In the genomic region with DNA sequence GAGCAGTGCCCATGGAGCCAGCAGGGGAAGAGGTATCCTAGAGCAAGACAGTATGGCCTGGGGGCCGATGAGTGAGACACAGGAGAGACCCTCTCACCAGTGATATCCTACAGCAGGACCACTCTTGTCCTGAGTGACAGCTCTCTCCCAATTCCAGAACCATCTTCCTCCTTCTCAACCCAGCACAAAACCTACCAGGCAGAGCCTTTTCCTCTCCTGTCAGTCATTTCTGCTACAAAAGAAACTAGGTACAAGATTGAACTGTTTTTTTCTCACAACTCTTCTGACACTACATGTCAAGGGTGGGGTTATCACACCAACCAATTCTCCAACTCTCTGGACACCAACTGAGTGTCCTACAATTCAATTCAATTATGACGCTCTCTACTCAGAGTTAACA, we compare ENCODE assay signal across 1 cellular context.
TF ChIP-seq lines count a peak whose summit lies in the region.

No MANE protein-coding gene starts in this region.

TF ChIP-seq in H1, 55 proteins besides CTCF, POLR2A, EP300 and RAD21:
- TF ChIP-seq, protein P1, sequence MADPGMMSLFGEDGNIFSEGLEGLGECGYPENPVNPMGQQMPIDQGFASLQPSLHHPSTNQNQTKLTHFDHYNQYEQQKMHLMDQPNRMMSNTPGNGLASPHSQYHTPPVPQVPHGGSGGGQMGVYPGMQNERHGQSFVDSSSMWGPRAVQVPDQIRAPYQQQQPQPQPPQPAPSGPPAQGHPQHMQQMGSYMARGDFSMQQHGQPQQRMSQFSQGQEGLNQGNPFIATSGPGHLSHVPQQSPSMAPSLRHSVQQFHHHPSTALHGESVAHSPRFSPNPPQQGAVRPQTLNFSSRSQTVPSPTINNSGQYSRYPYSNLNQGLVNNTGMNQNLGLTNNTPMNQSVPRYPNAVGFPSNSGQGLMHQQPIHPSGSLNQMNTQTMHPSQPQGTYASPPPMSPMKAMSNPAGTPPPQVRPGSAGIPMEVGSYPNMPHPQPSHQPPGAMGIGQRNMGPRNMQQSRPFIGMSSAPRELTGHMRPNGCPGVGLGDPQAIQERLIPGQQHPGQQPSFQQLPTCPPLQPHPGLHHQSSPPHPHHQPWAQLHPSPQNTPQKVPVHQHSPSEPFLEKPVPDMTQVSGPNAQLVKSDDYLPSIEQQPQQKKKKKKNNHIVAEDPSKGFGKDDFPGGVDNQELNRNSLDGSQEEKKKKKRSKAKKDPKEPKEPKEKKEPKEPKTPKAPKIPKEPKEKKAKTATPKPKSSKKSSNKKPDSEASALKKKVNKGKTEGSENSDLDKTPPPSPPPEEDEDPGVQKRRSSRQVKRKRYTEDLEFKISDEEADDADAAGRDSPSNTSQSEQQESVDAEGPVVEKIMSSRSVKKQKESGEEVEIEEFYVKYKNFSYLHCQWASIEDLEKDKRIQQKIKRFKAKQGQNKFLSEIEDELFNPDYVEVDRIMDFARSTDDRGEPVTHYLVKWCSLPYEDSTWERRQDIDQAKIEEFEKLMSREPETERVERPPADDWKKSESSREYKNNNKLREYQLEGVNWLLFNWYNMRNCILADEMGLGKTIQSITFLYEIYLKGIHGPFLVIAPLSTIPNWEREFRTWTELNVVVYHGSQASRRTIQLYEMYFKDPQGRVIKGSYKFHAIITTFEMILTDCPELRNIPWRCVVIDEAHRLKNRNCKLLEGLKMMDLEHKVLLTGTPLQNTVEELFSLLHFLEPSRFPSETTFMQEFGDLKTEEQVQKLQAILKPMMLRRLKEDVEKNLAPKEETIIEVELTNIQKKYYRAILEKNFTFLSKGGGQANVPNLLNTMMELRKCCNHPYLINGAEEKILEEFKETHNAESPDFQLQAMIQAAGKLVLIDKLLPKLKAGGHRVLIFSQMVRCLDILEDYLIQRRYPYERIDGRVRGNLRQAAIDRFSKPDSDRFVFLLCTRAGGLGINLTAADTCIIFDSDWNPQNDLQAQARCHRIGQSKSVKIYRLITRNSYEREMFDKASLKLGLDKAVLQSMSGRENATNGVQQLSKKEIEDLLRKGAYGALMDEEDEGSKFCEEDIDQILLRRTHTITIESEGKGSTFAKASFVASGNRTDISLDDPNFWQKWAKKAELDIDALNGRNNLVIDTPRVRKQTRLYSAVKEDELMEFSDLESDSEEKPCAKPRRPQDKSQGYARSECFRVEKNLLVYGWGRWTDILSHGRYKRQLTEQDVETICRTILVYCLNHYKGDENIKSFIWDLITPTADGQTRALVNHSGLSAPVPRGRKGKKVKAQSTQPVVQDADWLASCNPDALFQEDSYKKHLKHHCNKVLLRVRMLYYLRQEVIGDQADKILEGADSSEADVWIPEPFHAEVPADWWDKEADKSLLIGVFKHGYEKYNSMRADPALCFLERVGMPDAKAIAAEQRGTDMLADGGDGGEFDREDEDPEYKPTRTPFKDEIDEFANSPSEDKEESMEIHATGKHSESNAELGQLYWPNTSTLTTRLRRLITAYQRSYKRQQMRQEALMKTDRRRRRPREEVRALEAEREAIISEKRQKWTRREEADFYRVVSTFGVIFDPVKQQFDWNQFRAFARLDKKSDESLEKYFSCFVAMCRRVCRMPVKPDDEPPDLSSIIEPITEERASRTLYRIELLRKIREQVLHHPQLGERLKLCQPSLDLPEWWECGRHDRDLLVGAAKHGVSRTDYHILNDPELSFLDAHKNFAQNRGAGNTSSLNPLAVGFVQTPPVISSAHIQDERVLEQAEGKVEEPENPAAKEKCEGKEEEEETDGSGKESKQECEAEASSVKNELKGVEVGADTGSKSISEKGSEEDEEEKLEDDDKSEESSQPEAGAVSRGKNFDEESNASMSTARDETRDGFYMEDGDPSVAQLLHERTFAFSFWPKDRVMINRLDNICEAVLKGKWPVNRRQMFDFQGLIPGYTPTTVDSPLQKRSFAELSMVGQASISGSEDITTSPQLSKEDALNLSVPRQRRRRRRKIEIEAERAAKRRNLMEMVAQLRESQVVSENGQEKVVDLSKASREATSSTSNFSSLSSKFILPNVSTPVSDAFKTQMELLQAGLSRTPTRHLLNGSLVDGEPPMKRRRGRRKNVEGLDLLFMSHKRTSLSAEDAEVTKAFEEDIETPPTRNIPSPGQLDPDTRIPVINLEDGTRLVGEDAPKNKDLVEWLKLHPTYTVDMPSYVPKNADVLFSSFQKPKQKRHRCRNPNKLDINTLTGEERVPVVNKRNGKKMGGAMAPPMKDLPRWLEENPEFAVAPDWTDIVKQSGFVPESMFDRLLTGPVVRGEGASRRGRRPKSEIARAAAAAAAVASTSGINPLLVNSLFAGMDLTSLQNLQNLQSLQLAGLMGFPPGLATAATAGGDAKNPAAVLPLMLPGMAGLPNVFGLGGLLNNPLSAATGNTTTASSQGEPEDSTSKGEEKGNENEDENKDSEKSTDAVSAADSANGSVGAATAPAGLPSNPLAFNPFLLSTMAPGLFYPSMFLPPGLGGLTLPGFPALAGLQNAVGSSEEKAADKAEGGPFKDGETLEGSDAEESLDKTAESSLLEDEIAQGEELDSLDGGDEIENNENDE (IDR thresholded peaks at IDR 0.05; ENCODE audit: insufficient replicate concordance, low read length) = no peak
- no peak for TF ChIP-seq POU5F1 (IDR thresholded peaks at IDR 0.05; ENCODE audit: low read depth, low read length)
- TF ChIP-seq CEBPB (IDR thresholded peaks at IDR 0.05; ENCODE audit: low read depth, low read length) = no peak
- TF ChIP-seq RNF2 (IDR thresholded peaks at IDR 0.05; ENCODE audit: borderline replicate concordance, low read depth, low read length, missing control alignments, poor library complexity, severe bottlenecking) = no peak
- TF ChIP-seq ZNF274 (IDR thresholded peaks at IDR 0.05; ENCODE audit: borderline replicate concordance, extremely low read depth, low read length) = no peak
- TF ChIP-seq, protein P2, sequence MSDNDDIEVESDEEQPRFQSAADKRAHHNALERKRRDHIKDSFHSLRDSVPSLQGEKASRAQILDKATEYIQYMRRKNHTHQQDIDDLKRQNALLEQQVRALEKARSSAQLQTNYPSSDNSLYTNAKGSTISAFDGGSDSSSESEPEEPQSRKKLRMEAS (IDR thresholded peaks at IDR 0.05) = no peak
- TF ChIP-seq CHD1 (IDR thresholded peaks at IDR 0.05; ENCODE audit: low read depth, low read length) = no peak
- no peak for TF ChIP-seq KDM4A (IDR thresholded peaks at IDR 0.05; ENCODE audit: low read depth, low read length, severe bottlenecking)
- TF ChIP-seq CBX5 (IDR thresholded peaks at IDR 0.05; ENCODE audit: low read depth, low read length) = no peak
- TF ChIP-seq SP4 (IDR thresholded peaks at IDR 0.05; ENCODE audit: low read length) = no peak
- no peak for TF ChIP-seq HDAC2 (IDR thresholded peaks at IDR 0.05; ENCODE audit: borderline replicate concordance in 1 of 2, low read depth in 2 of 2, low read length in 2 of 2)
TF ChIP-seq in H1: peak in this region for 0.
